In the genomic region with DNA sequence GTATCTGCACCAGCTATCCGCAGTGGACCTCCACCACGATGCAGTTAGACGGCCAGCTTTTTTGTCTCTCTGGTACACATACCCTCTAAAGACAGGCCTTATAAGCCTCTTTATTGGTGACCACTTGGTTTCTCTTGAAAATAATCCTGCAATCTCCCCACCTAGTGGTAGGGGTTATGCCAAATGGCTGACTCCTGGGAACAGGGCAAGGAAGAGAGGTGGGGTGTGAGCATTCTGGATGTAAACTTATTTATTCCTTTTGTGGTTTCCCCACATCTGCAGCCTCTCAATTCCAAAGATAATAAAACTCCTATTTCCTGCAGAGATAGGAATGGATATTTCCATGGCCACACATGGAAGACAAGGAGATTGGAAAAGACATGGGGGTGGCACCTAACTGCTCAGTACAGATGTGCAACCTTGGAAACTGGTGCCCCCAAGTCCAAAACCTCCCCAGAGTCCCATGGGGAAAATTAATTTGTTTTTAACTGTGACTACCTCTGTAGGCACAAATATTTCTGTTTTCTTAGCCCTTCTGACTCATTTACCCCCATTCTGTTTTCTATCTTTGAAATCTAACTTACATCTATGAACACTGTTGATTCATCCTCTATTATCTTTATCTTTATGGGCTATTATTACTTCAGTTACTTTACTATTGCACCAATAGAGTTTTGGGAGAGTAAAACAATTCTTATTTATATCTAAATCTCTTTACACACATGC, we compare ENCODE assay signal across 2 cellular contexts.
TF ChIP-seq lines count a peak whose summit lies in the region.

No MANE protein-coding gene starts in this region.

TF ChIP-seq in SK-N-SH, 30 proteins besides CTCF, POLR2A, EP300 and RAD21 (continued from another document):
- TF ChIP-seq, protein P1, sequence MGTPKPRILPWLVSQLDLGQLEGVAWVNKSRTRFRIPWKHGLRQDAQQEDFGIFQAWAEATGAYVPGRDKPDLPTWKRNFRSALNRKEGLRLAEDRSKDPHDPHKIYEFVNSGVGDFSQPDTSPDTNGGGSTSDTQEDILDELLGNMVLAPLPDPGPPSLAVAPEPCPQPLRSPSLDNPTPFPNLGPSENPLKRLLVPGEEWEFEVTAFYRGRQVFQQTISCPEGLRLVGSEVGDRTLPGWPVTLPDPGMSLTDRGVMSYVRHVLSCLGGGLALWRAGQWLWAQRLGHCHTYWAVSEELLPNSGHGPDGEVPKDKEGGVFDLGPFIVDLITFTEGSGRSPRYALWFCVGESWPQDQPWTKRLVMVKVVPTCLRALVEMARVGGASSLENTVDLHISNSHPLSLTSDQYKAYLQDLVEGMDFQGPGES (IDR thresholded peaks at IDR 0.05; ENCODE audit: low read depth, low read length) = no peak
- no peak for TF ChIP-seq YY1 (IDR thresholded peaks at IDR 0.05; ENCODE audit: low read depth)
- no peak for TF ChIP-seq TEAD4 (IDR thresholded peaks at IDR 0.05; ENCODE audit: borderline replicate concordance, insufficient read depth)
- no peak for TF ChIP-seq SMC3 (IDR thresholded peaks at IDR 0.05; ENCODE audit: low read depth, low read length)
- TF ChIP-seq, protein P2, sequence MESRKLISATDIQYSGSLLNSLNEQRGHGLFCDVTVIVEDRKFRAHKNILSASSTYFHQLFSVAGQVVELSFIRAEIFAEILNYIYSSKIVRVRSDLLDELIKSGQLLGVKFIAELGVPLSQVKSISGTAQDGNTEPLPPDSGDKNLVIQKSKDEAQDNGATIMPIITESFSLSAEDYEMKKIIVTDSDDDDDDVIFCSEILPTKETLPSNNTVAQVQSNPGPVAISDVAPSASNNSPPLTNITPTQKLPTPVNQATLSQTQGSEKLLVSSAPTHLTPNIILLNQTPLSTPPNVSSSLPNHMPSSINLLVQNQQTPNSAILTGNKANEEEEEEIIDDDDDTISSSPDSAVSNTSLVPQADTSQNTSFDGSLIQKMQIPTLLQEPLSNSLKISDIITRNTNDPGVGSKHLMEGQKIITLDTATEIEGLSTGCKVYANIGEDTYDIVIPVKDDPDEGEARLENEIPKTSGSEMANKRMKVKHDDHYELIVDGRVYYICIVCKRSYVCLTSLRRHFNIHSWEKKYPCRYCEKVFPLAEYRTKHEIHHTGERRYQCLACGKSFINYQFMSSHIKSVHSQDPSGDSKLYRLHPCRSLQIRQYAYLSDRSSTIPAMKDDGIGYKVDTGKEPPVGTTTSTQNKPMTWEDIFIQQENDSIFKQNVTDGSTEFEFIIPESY (IDR thresholded peaks at IDR 0.05; ENCODE audit: borderline replicate concordance, low read depth) = no peak
- no peak for TF ChIP-seq GABPA (IDR thresholded peaks at IDR 0.05; ENCODE audit: low read depth)
- no peak for TF ChIP-seq RFX5 (IDR thresholded peaks at IDR 0.05; ENCODE audit: low read length)
- TF ChIP-seq RCOR1 (IDR thresholded peaks at IDR 0.05; ENCODE audit: low read length) = no peak
- TF ChIP-seq, protein P3, sequence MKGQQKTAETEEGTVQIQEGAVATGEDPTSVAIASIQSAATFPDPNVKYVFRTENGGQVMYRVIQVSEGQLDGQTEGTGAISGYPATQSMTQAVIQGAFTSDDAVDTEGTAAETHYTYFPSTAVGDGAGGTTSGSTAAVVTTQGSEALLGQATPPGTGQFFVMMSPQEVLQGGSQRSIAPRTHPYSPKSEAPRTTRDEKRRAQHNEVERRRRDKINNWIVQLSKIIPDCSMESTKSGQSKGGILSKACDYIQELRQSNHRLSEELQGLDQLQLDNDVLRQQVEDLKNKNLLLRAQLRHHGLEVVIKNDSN (IDR thresholded peaks at IDR 0.05; ENCODE audit: borderline replicate concordance, low read depth) = no peak
- no peak for TF ChIP-seq SIN3A (IDR thresholded peaks at IDR 0.05; ENCODE audit: borderline replicate concordance, low read depth, low read length)
- TF ChIP-seq NRF1 (IDR thresholded peaks at IDR 0.05; ENCODE audit: low read depth, low read length) = no peak
- TF ChIP-seq JUND (IDR thresholded peaks at IDR 0.05) = no peak
- TF ChIP-seq FOXM1 (IDR thresholded peaks at IDR 0.05; ENCODE audit: low read depth) = no peak

TF ChIP-seq in SK-N-SH treated with all-trans-retinoic acid at 6 μM for 48 hours, 23 proteins besides CTCF, POLR2A, EP300 and RAD21 (continued from another document):
- TF ChIP-seq, protein P4, sequence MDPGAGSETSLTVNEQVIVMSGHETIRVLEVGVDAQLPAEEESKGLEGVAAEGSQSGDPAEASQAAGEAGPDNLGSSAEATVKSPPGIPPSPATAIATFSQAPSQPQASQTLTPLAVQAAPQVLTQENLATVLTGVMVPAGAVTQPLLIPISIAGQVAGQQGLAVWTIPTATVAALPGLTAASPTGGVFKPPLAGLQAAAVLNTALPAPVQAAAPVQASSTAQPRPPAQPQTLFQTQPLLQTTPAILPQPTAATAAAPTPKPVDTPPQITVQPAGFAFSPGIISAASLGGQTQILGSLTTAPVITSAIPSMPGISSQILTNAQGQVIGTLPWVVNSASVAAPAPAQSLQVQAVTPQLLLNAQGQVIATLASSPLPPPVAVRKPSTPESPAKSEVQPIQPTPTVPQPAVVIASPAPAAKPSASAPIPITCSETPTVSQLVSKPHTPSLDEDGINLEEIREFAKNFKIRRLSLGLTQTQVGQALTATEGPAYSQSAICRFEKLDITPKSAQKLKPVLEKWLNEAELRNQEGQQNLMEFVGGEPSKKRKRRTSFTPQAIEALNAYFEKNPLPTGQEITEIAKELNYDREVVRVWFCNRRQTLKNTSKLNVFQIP (CRISPR knock-in tag; IDR thresholded peaks at IDR 0.05; ENCODE audit: borderline replicate concordance, low read depth) = no peak
- TF ChIP-seq BACH2 (CRISPR knock-in tag; IDR thresholded peaks at IDR 0.05; ENCODE audit: borderline replicate concordance) = no peak
- TF ChIP-seq, protein P5, sequence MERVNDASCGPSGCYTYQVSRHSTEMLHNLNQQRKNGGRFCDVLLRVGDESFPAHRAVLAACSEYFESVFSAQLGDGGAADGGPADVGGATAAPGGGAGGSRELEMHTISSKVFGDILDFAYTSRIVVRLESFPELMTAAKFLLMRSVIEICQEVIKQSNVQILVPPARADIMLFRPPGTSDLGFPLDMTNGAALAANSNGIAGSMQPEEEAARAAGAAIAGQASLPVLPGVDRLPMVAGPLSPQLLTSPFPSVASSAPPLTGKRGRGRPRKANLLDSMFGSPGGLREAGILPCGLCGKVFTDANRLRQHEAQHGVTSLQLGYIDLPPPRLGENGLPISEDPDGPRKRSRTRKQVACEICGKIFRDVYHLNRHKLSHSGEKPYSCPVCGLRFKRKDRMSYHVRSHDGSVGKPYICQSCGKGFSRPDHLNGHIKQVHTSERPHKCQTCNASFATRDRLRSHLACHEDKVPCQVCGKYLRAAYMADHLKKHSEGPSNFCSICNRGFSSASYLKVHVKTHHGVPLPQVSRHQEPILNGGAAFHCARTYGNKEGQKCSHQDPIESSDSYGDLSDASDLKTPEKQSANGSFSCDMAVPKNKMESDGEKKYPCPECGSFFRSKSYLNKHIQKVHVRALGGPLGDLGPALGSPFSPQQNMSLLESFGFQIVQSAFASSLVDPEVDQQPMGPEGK (CRISPR knock-in tag; IDR thresholded peaks at IDR 0.05; ENCODE audit: borderline replicate concordance) = no peak
- TF ChIP-seq, protein P6, sequence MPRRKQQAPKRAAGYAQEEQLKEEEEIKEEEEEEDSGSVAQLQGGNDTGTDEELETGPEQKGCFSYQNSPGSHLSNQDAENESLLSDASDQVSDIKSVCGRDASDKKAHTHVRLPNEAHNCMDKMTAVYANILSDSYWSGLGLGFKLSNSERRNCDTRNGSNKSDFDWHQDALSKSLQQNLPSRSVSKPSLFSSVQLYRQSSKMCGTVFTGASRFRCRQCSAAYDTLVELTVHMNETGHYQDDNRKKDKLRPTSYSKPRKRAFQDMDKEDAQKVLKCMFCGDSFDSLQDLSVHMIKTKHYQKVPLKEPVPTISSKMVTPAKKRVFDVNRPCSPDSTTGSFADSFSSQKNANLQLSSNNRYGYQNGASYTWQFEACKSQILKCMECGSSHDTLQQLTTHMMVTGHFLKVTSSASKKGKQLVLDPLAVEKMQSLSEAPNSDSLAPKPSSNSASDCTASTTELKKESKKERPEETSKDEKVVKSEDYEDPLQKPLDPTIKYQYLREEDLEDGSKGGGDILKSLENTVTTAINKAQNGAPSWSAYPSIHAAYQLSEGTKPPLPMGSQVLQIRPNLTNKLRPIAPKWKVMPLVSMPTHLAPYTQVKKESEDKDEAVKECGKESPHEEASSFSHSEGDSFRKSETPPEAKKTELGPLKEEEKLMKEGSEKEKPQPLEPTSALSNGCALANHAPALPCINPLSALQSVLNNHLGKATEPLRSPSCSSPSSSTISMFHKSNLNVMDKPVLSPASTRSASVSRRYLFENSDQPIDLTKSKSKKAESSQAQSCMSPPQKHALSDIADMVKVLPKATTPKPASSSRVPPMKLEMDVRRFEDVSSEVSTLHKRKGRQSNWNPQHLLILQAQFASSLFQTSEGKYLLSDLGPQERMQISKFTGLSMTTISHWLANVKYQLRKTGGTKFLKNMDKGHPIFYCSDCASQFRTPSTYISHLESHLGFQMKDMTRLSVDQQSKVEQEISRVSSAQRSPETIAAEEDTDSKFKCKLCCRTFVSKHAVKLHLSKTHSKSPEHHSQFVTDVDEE (CRISPR knock-in tag; IDR thresholded peaks at IDR 0.05) = no peak
- TF ChIP-seq ZC3H10 (CRISPR knock-in tag; IDR thresholded peaks at IDR 0.05) = no peak
- TF ChIP-seq TCF4 (CRISPR knock-in tag; IDR thresholded peaks at IDR 0.05; ENCODE audit: borderline replicate concordance) = no peak
- no peak for TF ChIP-seq ZNF8 (CRISPR knock-in tag; IDR thresholded peaks at IDR 0.05)
- no peak for TF ChIP-seq ARNTL (CRISPR knock-in tag; IDR thresholded peaks at IDR 0.05; ENCODE audit: borderline replicate concordance, low read depth)
- TF ChIP-seq GLIS3 (CRISPR knock-in tag; IDR thresholded peaks at IDR 0.05) = no peak
- TF ChIP-seq, protein P7, sequence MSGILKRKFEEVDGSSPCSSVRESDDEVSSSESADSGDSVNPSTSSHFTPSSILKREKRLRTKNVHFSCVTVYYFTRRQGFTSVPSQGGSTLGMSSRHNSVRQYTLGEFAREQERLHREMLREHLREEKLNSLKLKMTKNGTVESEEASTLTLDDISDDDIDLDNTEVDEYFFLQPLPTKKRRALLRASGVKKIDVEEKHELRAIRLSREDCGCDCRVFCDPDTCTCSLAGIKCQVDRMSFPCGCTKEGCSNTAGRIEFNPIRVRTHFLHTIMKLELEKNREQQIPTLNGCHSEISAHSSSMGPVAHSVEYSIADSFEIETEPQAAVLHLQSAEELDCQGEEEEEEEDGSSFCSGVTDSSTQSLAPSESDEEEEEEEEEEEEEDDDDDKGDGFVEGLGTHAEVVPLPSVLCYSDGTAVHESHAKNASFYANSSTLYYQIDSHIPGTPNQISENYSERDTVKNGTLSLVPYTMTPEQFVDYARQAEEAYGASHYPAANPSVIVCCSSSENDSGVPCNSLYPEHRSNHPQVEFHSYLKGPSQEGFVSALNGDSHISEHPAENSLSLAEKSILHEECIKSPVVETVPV (CRISPR knock-in tag; IDR thresholded peaks at IDR 0.05) = no peak
- no peak for TF ChIP-seq ISL1 (CRISPR knock-in tag; IDR thresholded peaks at IDR 0.05)
- no peak for TF ChIP-seq ESRRG (CRISPR knock-in tag; IDR thresholded peaks at IDR 0.05)
